Comparison of ENCODE assay signal across 11 cellular contexts in genomic region chr7:107387077-107387476, GRCh38.
DNase-seq lines count a peak whose midpoint lies in the region; TF ChIP-seq lines count a peak whose summit lies in the region.
"Had no signal": no experiment of that assay in that cellular context is flagged by ENCODE, and none has a peak within 500 bp of the region (broad histone marks: within the 10 kb centered on the region; RNA-seq: fewer than 3 reads in every experiment).

No MANE protein-coding gene starts in this region.

- H3K9me3 Mint-ChIP-seq in endodermal cell: peaks cover 9% of the 10 kb centered on the region
- H3K9me3 Mint-ChIP-seq: activated B cell treated with CpG ODN at 0.5 μM for 24 hours; CD4-positive, CD25-positive, alpha-beta regulatory T cell; stimulated activated naive CD8-positive, alpha-beta T cell treated with anti-CD3 and anti-CD28 coated beads, Interleukin-15, Interleukin-2, amounts not matched to agents 100 ng/mL and 50 ng/mL, for 24 hours had no signal

- H3K9me3 ChIP-seq in endodermal cell (ENCODE audit: control insufficient read depth, low read length) (peaks cover 20% of the 10 kb centered on the region), esophagus squamous epithelium (no peaks in the 10 kb centered on the region)

- H4K5ac ChIP-seq in mesendoderm (ENCODE audit: low read length): no peak overlapping the region

- peaks cover 12% of the 10 kb centered on the region for H3K4me1 ChIP-seq in endodermal cell (ENCODE audit: control insufficient read depth, insufficient read depth, low read length)
- peaks cover 8% of the 10 kb centered on the region for H3K4me1 ChIP-seq in mesendoderm (ENCODE audit: control insufficient read depth, low read depth, low read length)
- H3K4me1 ChIP-seq in esophagus squamous epithelium: peaks cover 0 to 10% (median 4%) of the 10 kb centered on the region in 3 donors

- H3K23ac ChIP-seq in mesendoderm (ENCODE audit: low read length): no peak overlapping the region

- H3K27ac ChIP-seq in endodermal cell (ENCODE audit: low read depth, low read length) (peak overlapping the region; percentile 58), mesendoderm (ENCODE audit: low read depth, low read length) (no peak overlapping the region), esophagus squamous epithelium (peak overlapping the region in 2 of 4 donors; percentile 6 to 18)

- no peak overlapping the region for H2AK5ac ChIP-seq in mesendoderm (ENCODE audit: low read length)

- 52 to 53% methylated on average over 6 to 7 of the region's 7 CpGs for WGBS in endodermal cell (ENCODE audit: insufficient coverage in 1 of 2, insufficient read length in 1 of 2), 2 experiments
- no CpG with 5 or more reads among the region's 7 CpGs for WGBS in mesendoderm (ENCODE audit: extremely low coverage, insufficient coverage, low lambda C conversion rate)
- 70 to 75% methylated on average over 5 to 7 of the region's 7 CpGs for WGBS in esophagus squamous epithelium, 2 donors

- no peak for TF ChIP-seq POLR2A in esophagus squamous epithelium (IDR thresholded peaks at IDR 0.05)

- H3K27me3 ChIP-seq in endodermal cell (ENCODE audit: control insufficient read depth, insufficient read depth, low read length, poor library complexity, severe bottlenecking) (no peaks in the 10 kb centered on the region), mesendoderm (ENCODE audit: insufficient read depth, low read length, poor library complexity) (no peaks in the 10 kb centered on the region), esophagus squamous epithelium (no peaks in the 10 kb centered on the region)

- peak overlapping the region; percentile 5 for H3K4ac ChIP-seq in mesendoderm (ENCODE audit: low read depth, low read length)

- DNase-seq in Ammon's horn (ENCODE audit: low spot score) (peak; percentile 35), NCI-H69 (lab: John Stamatoyannopoulos, UW) (peak; percentile 66), endodermal cell (peak; percentile 86), mesendoderm (peak; percentile 81), SIG-M5 treated with dmso at 0.1 percent for 504 hours (lab: John Stamatoyannopoulos, UW; ENCODE audit: unreplicated experiment) (no peak), NCI-H2029 treated with DMSO at 0.1 percent for 48 hours (lab: John Stamatoyannopoulos, UW) (no peak), esophagus squamous epithelium (lab: John Stamatoyannopoulos, UW) (no peak)
- no peak for DNase-seq in activated CD4-positive, alpha-beta T cell treated with anti-CD3 and anti-CD28 coated beads, Interleukin-2, amount 50 U/mL, for 1 hour
- DNase-seq: activated B cell treated with CpG ODN at 0.5 μM for 24 hours; CD4-positive, CD25-positive, alpha-beta regulatory T cell had no signal

- no peaks in the 10 kb centered on the region for H3K27me3 Mint-ChIP-seq in endodermal cell (ENCODE audit: insufficient read depth)
- H3K27me3 Mint-ChIP-seq: activated B cell treated with CpG ODN at 0.5 μM for 24 hours; CD4-positive, CD25-positive, alpha-beta regulatory T cell; stimulated activated naive CD8-positive, alpha-beta T cell treated with anti-CD3 and anti-CD28 coated beads, Interleukin-15, Interleukin-2, amounts not matched to agents 100 ng/mL and 50 ng/mL, for 24 hours had no signal

- H2BK5ac ChIP-seq in mesendoderm (ENCODE audit: low read length): no peak overlapping the region

- H3K79me2 ChIP-seq in mesendoderm (ENCODE audit: control insufficient read depth, insufficient read depth, low read length): no peaks in the 10 kb centered on the region

- peaks cover 7% of the 10 kb centered on the region for H3K36me3 Mint-ChIP-seq in endodermal cell (ENCODE audit: low read depth)

- TF ChIP-seq CTCF in endodermal cell (conservative IDR thresholded peaks at IDR 0.05): peak; percentile 20
- no peak for TF ChIP-seq CTCF in esophagus squamous epithelium (IDR thresholded peaks at IDR 0.05)

- no peak overlapping the region for H3K4me2 ChIP-seq in mesendoderm (ENCODE audit: low read length)

- no peak overlapping the region for H3K56ac ChIP-seq in mesendoderm (ENCODE audit: low read length)

- no peak overlapping the region for H4K8ac ChIP-seq in mesendoderm (ENCODE audit: low read depth, low read length)

- H2BK15ac ChIP-seq in mesendoderm (replicated peaks; ENCODE audit: low read depth): no peak overlapping the region

- H3K36me3 ChIP-seq in endodermal cell (ENCODE audit: control insufficient read depth, insufficient read depth, low read length) (no peaks in the 10 kb centered on the region), mesendoderm (ENCODE audit: control insufficient read depth, insufficient read depth, low read length) (no peaks in the 10 kb centered on the region), esophagus squamous epithelium (no peaks in the 10 kb centered on the region)

- H3K4me1 Mint-ChIP-seq in endodermal cell: peaks cover 56% of the 10 kb centered on the region

- H3K18ac ChIP-seq in mesendoderm (ENCODE audit: low read length): no peak overlapping the region

- no peak overlapping the region for H3K9ac ChIP-seq in endodermal cell (ENCODE audit: extremely low read depth, low read length, poor library complexity, severe bottlenecking)
- H3K9ac ChIP-seq in mesendoderm (ENCODE audit: low read length): no peak overlapping the region

- peak overlapping the region; percentile 58 for H3K27ac Mint-ChIP-seq in endodermal cell
- H3K27ac Mint-ChIP-seq: activated B cell treated with CpG ODN at 0.5 μM for 24 hours; stimulated activated naive CD8-positive, alpha-beta T cell treated with anti-CD3 and anti-CD28 coated beads, Interleukin-15, Interleukin-2, amounts not matched to agents 100 ng/mL and 50 ng/mL, for 24 hours had no signal

- intact Hi-C loops in esophagus squamous epithelium (cut with DNase I): no loop called here

- H3K79me1 ChIP-seq in mesendoderm (ENCODE audit: low read length): no peaks in the 10 kb centered on the region

- H3K4me3 ChIP-seq in endodermal cell (ENCODE audit: low read length) (no peak overlapping the region), mesendoderm (ENCODE audit: low read length) (no peak overlapping the region), esophagus squamous epithelium (no peak overlapping the region)

- H3K4me3 Mint-ChIP-seq in endodermal cell: no peak overlapping the region
- H3K4me3 Mint-ChIP-seq: activated B cell treated with CpG ODN at 0.5 μM for 24 hours; CD4-positive, CD25-positive, alpha-beta regulatory T cell; stimulated activated naive CD8-positive, alpha-beta T cell treated with anti-CD3 and anti-CD28 coated beads, Interleukin-15, Interleukin-2, amounts not matched to agents 100 ng/mL and 50 ng/mL, for 24 hours had no signal

- H2BK120ac ChIP-seq in mesendoderm (ENCODE audit: low read depth, low read length): no peak overlapping the region

Comparison
In these comparisons a context has a peak if more than half of its experiments do, and no peak if none do; other contexts are left out.
1. DNase-seq: peak in Ammon's horn (single experiment), NCI-H69 (single experiment), endodermal cell (single experiment) and mesendoderm (single experiment); none in activated CD4-positive, alpha-beta T cell treated with anti-CD3 and anti-CD28 coated beads, Interleukin-2, amount 50 U/mL, for 1 hour (single experiment), SIG-M5 treated with dmso at 0.1 percent for 504 hours (single experiment), NCI-H2029 treated with DMSO at 0.1 percent for 48 hours (single experiment) and esophagus squamous epithelium (single experiment).